11 cellular contexts compared by ENCODE assay signal in genomic region chr4:98466868-98467599, GRCh38.
A peak's percentile ranks its signal among the peaks of the same experiment; 100 is the strongest.
DNase-seq lines count a peak whose midpoint lies in the region; ATAC-seq, FAIRE-seq and TF ChIP-seq lines count a peak whose summit lies in the region.
"Had no signal": no experiment of that assay in that cellular context is flagged by ENCODE, and none has a peak within 500 bp of the region (broad histone marks: within the 10 kb centered on the region; RNA-seq: fewer than 3 reads in every experiment).

No MANE protein-coding gene starts in this region.

- POLR2A ChIA-PET in PC-3 (lab: Charles Lee; ENCODE audit: unreplicated experiment), result interaction anchor here (0.7 kb wide), 1 partner anchor 223 kb away, joined by 4 read pairs; no protein-coding TSS in a partner anchor
- POLR2A ChIA-PET in CD4-positive, alpha-beta memory T cell (lab: Charles Lee; ENCODE audit: partially characterized antibody), result interaction anchor here (0.8 to 1.5 kb wide), 5 partner anchors 191 to 589 kb away, joined by 3 to 7 read pairs (median 5); partner anchors contain the start of genes EIF4E and TSPAN5

- no peak for FAIRE-seq in GM19239 (lab: Jason Lieb, UNC)

- H3K27me3 ChIP-seq in PC-3 (ENCODE audit: low read length), result no peaks in the 10 kb centered on the region
- no peaks in the 10 kb centered on the region for H3K27me3 ChIP-seq in CD4-positive, alpha-beta memory T cell (ENCODE audit: insufficient read depth, low read length)
- H3K27me3 ChIP-seq: BE2C, cardiac muscle cell had no signal

- H3K9me3 Mint-ChIP-seq in stimulated activated naive CD8-positive, alpha-beta T cell treated with anti-CD3 and anti-CD28 coated beads, Interleukin-15, Interleukin-2, amounts not matched to agents 100 ng/mL and 50 ng/mL, for 24 hours, result peaks cover 2% of the 10 kb centered on the region
- H3K9me3 Mint-ChIP-seq in CD4-positive, alpha-beta memory T cell, result no peaks in the 10 kb centered on the region

- peak overlapping the region; percentile 73; the same call in 1 of the 2 replicates for H3K27ac ChIP-seq in PC-3 (ENCODE audit: low read length)
- no peak overlapping the region for H3K27ac ChIP-seq in CD4-positive, alpha-beta memory T cell (ENCODE audit: low read depth, low read length)
- H3K27ac ChIP-seq: cardiac muscle cell had no signal

- H4K20me1 ChIP-seq in PC-3 (ENCODE audit: low read length), result no peaks in the 10 kb centered on the region

- peak overlapping the region; percentile 74 for H3K4me3 Mint-ChIP-seq in stimulated activated naive CD8-positive, alpha-beta T cell treated with anti-CD3 and anti-CD28 coated beads, Interleukin-15, Interleukin-2, amounts not matched to agents 100 ng/mL and 50 ng/mL, for 24 hours
- peak overlapping the region in 1 of 8 donors; percentile 81 for H3K4me3 Mint-ChIP-seq in CD4-positive, alpha-beta memory T cell

- peak overlapping the region; percentile 85; the same call in 1 of the 2 replicates for H3K4me2 ChIP-seq in PC-3 (ENCODE audit: low read length)

- peaks cover 10% of the 10 kb centered on the region for H3K36me3 ChIP-seq in PC-3 (ENCODE audit: low read depth, low read length)
- no peaks in the 10 kb centered on the region for H3K36me3 ChIP-seq in CD4-positive, alpha-beta memory T cell (ENCODE audit: insufficient read depth, low read length)
- H3K36me3 ChIP-seq: BE2C, cardiac muscle cell had no signal

- H3K9ac ChIP-seq in PC-3 (ENCODE audit: low read length), result peak overlapping the region; percentile 73

- H3K27me3 Mint-ChIP-seq in stimulated activated naive CD8-positive, alpha-beta T cell treated with anti-CD3 and anti-CD28 coated beads, Interleukin-15, Interleukin-2, amounts not matched to agents 100 ng/mL and 50 ng/mL, for 24 hours, result no peaks in the 10 kb centered on the region
- H3K27me3 Mint-ChIP-seq in CD4-positive, alpha-beta memory T cell, result no peaks in the 10 kb centered on the region

- no peak for ATAC-seq in stimulated activated naive CD8-positive, alpha-beta T cell treated with anti-CD3 and anti-CD28 coated beads, Interleukin-15, Interleukin-2, amounts not matched to agents 100 U/mL and 50 U/mL, for 24 hours
- ATAC-seq in PC-3, result peak; percentile 16

- CTCF ChIA-PET in PC-3 (lab: Charles Lee), result interaction anchor here (1.0 to 1.3 kb wide), 2 partner anchors 192 to 354 kb away, joined by 6 to 13 read pairs; partner anchors contain the start of gene TSPAN5
- CTCF ChIA-PET in CD4-positive, alpha-beta memory T cell (lab: Charles Lee; ENCODE audit: partially characterized antibody), result interaction anchor here (0.8 to 3.1 kb wide), 54 partner anchors 10 to 996 kb away, joined by 3 to 24 read pairs (median 4); partner anchors contain the start of genes METAP1, STPG2 and TSPAN5

- H3K36me3 Mint-ChIP-seq in stimulated activated naive CD8-positive, alpha-beta T cell treated with anti-CD3 and anti-CD28 coated beads, Interleukin-15, Interleukin-2, amounts not matched to agents 100 ng/mL and 50 ng/mL, for 24 hours (ENCODE audit: low read depth), result peaks cover 21% of the 10 kb centered on the region
- peaks cover 5 to 10% of the 10 kb centered on the region in 2 donors for H3K36me3 Mint-ChIP-seq in CD4-positive, alpha-beta memory T cell

- peak overlapping the region; percentile 85 for H2AFZ ChIP-seq in PC-3 (ENCODE audit: low read length)

- no peak overlapping the region for H3K4me3 ChIP-seq in PC-3 (ENCODE audit: low read length)
- no peak overlapping the region for H3K4me3 ChIP-seq in epithelial cell of esophagus (ENCODE audit: low read length)
- H3K4me3 ChIP-seq in CD4-positive, alpha-beta memory T cell (ENCODE audit: low read length in 2 of 2), result no peak overlapping the region

- H3K9me2 ChIP-seq in PC-3 (replicated peaks; ENCODE audit: low read length), result no peaks in the 10 kb centered on the region

- H3K4me1 Mint-ChIP-seq in stimulated activated naive CD8-positive, alpha-beta T cell treated with anti-CD3 and anti-CD28 coated beads, Interleukin-15, Interleukin-2, amounts not matched to agents 100 ng/mL and 50 ng/mL, for 24 hours (ENCODE audit: low read depth), result peaks cover 30% of the 10 kb centered on the region
- H3K4me1 Mint-ChIP-seq in CD4-positive, alpha-beta memory T cell, result peaks cover 15 to 28% (median 22%) of the 10 kb centered on the region in 4 donors

- TF ChIP-seq CTCF in PC-3 (conservative IDR thresholded peaks at IDR 0.05; ENCODE audit: low read depth, low read length) (no peak), epithelial cell of esophagus (IDR thresholded peaks at IDR 0.05; ENCODE audit: insufficient read depth, low read depth, low read length, missing control alignments) (no peak)

- H3K27ac Mint-ChIP-seq in stimulated activated naive CD8-positive, alpha-beta T cell treated with anti-CD3 and anti-CD28 coated beads, Interleukin-15, Interleukin-2, amounts not matched to agents 100 ng/mL and 50 ng/mL, for 24 hours, result no peak overlapping the region
- H3K27ac Mint-ChIP-seq in CD4-positive, alpha-beta memory T cell, result no peak overlapping the region
- H3K27ac Mint-ChIP-seq: activated CD8-positive, alpha-beta memory T cell treated with anti-CD3 and anti-CD28 coated beads, Interleukin-2, amount 10 ng/mL, durations not matched to agents 7 days and 5 days had no signal

- BruUV-seq in PC-3 (replicated peaks; lab: Mats Ljungman, UMichigan), result TSS peak; percentile 2

- H3K9me3 ChIP-seq in PC-3 (ENCODE audit: low read length), result no peaks in the 10 kb centered on the region
- H3K9me3 ChIP-seq in CD4-positive, alpha-beta memory T cell (ENCODE audit: control insufficient read depth in 1 of 2, low read length in 2 of 2), result no peaks in the 10 kb centered on the region
- H3K9me3 ChIP-seq: BE2C had no signal

- no peaks in the 10 kb centered on the region for H3F3A ChIP-seq in PC-3 (ENCODE audit: low read length, unreplicated experiment)

- DNase-seq in stimulated activated naive CD8-positive, alpha-beta T cell treated with anti-CD3 and anti-CD28 coated beads, Interleukin-15, Interleukin-2, amounts not matched to agents 100 U/mL and 50 U/mL, for 24 hours, result no peak
- DNase-seq in PC-3 (peak; percentile 43), epithelial cell of esophagus (ENCODE audit: low read depth) (peak; percentile 58), T-helper 1 cell (no peak), activated gamma-delta T cell treated with Interleukin-2 at 50 U/mL for 16 hours (no peak), GM19239 (ENCODE audit: insufficient read length, low spot score) (no peak)
- no peak for DNase-seq in CD4-positive, alpha-beta memory T cell

- H3K79me2 ChIP-seq in PC-3 (ENCODE audit: low read length), result no peaks in the 10 kb centered on the region

- peaks cover 14% of the 10 kb centered on the region for H3K4me1 ChIP-seq in PC-3 (ENCODE audit: insufficient read depth, low read length)
- peaks cover 19% of the 10 kb centered on the region for H3K4me1 ChIP-seq in CD4-positive, alpha-beta memory T cell (ENCODE audit: insufficient read depth, low read length)
- H3K4me1 ChIP-seq: BE2C had no signal

- intact Hi-C loops in PC-3 (cut with micrococcal nuclease), result loop anchor here (5.0 to 10.0 kb wide), 4 partner anchors 190 to 388 kb away; partner anchors contain the start of genes RAP1GDS1 and TSPAN5
- intact Hi-C loops in CD4-positive, alpha-beta memory T cell (cut with micrococcal nuclease), result loop anchor here (1.0 to 5.0 kb wide), 7 partner anchors 190 to 938 kb away; partner anchors contain the start of genes EIF4E, METAP1 and TSPAN5

Comparison
In these comparisons a context has a peak if more than half of its experiments do, and no peak if none do; other contexts are left out.
1. DNase-seq: peak in PC-3 (single experiment) and epithelial cell of esophagus (single experiment); none in stimulated activated naive CD8-positive, alpha-beta T cell treated with anti-CD3 and anti-CD28 coated beads, Interleukin-15, Interleukin-2, amounts not matched to agents 100 U/mL and 50 U/mL, for 24 hours (single experiment), T-helper 1 cell (0 of 5), activated gamma-delta T cell treated with Interleukin-2 at 50 U/mL for 16 hours (single experiment), GM19239 (single experiment) and CD4-positive, alpha-beta memory T cell (0 of 5).